Comparison of ENCODE assay signal across 8 cellular contexts in genomic region chr9:35791321-35791921, GRCh38. TPM values are rescaled to one million over a fixed set of nuclear protein-coding genes. Genes with fewer than 3 reads are reported as not detected.
DNase-seq lines count a peak whose midpoint lies in the region; ATAC-seq lines count a peak whose summit lies in the region.

Gene NPR2 (plus strand): TSS chr9:35791591. CDS start chr9:35792409, 818 bp downstream.

- H3K36me3 Mint-ChIP-seq in stimulated activated memory B cell treated with anti-CD40 and anti-IgM and Interleukin-4, amounts not matched to agents 10 μg/mL and 1 μg/mL and 100 μg/mL, for 72 hours = peaks cover 19% of the 10 kb centered on the region

- peak within 1 kb of the TSS; percentile 54 for H3K27ac Mint-ChIP-seq in stimulated activated memory B cell treated with anti-CD40 and anti-IgM and Interleukin-4, amounts not matched to agents 10 μg/mL and 1 μg/mL and 100 μg/mL, for 72 hours

- peaks cover 12% of the 10 kb centered on the region for H3K27me3 Mint-ChIP-seq in stimulated activated memory B cell treated with anti-CD40 and anti-IgM and Interleukin-4, amounts not matched to agents 10 μg/mL and 1 μg/mL and 100 μg/mL, for 72 hours

- peak within 1 kb of the TSS; percentile 63 for H3K4me3 Mint-ChIP-seq in stimulated activated memory B cell treated with anti-CD40 and anti-IgM and Interleukin-4, amounts not matched to agents 10 μg/mL and 1 μg/mL and 100 μg/mL, for 72 hours

- H3K27ac ChIP-seq in HUES6 (ENCODE audit: low read depth, low read length) = no peak within 1 kb of the TSS

- peaks cover 22% of the 10 kb centered on the region for H3K4me1 ChIP-seq in HUES6 (ENCODE audit: control insufficient read depth, insufficient read depth, low read length)

- H3K27me3 ChIP-seq in HUES6 (ENCODE audit: control insufficient read depth, insufficient read depth, low read length) = peaks cover 6% of the 10 kb centered on the region; the same call in 1 of the 2 replicates

- DNase-seq in cerebellum (ENCODE audit: low spot score) (peak; percentile 60), kidney glomerular epithelial cell (lab: John Stamatoyannopoulos, UW) (peak; percentile 5), DMS153 (lab: John Stamatoyannopoulos, UW) (no peak), superior temporal gyrus (ENCODE audit: extremely low spot score) (no peak)
- no peak for DNase-seq in activated T-cell treated with anti-CD3 and anti-CD28 coated beads, Interleukin-2, amount 50 U/mL, for 1 hour

- H3K4me1 Mint-ChIP-seq in stimulated activated memory B cell treated with anti-CD40 and anti-IgM and Interleukin-4, amounts not matched to agents 10 μg/mL and 1 μg/mL and 100 μg/mL, for 72 hours = peaks cover 12% of the 10 kb centered on the region

- H3K9me3 ChIP-seq in HUES6 (ENCODE audit: control insufficient read depth, insufficient read depth, low read depth, low read length) = no peaks in the 10 kb centered on the region

- no peaks in the 10 kb centered on the region for H3K9me3 Mint-ChIP-seq in stimulated activated memory B cell treated with anti-CD40 and anti-IgM and Interleukin-4, amounts not matched to agents 10 μg/mL and 1 μg/mL and 100 μg/mL, for 72 hours

- peak within 1 kb of the TSS; percentile 67 for H3K9ac ChIP-seq in HUES6 (ENCODE audit: low read length)

- no peaks in the 10 kb centered on the region for H3K36me3 ChIP-seq in HUES6 (ENCODE audit: control insufficient read depth, insufficient read depth, low read length)

- peak within 1 kb of the TSS; percentile 82 for H3K4me3 ChIP-seq in HUES6 (ENCODE audit: low read depth, low read length)

- peak; percentile 42 for ATAC-seq in stimulated activated memory B cell treated with anti-CD40 and anti-IgM and Interleukin-4, amounts not matched to agents 10 μg/mL and 1 μg/mL and 100 μg/mL, for 72 hours
- no peak for ATAC-seq in HG03439 (IDR thresholded peaks at IDR 0.05; ENCODE audit: unreplicated experiment)

RNA-seq across cellular contexts. Expression of gene NPR2, which starts in this region (rescaled TPM):
- 16.2 TPM for total RNA-seq in cerebellum

Comparison
In these comparisons a context has a peak if more than half of its experiments do, and no peak if none do; other contexts are left out.
1. DNase-seq: peak in cerebellum (single experiment) and kidney glomerular epithelial cell (single experiment); none in DMS153 (single experiment), activated T-cell treated with anti-CD3 and anti-CD28 coated beads, Interleukin-2, amount 50 U/mL, for 1 hour (single experiment) and superior temporal gyrus (single experiment).